In the genomic region with DNA sequence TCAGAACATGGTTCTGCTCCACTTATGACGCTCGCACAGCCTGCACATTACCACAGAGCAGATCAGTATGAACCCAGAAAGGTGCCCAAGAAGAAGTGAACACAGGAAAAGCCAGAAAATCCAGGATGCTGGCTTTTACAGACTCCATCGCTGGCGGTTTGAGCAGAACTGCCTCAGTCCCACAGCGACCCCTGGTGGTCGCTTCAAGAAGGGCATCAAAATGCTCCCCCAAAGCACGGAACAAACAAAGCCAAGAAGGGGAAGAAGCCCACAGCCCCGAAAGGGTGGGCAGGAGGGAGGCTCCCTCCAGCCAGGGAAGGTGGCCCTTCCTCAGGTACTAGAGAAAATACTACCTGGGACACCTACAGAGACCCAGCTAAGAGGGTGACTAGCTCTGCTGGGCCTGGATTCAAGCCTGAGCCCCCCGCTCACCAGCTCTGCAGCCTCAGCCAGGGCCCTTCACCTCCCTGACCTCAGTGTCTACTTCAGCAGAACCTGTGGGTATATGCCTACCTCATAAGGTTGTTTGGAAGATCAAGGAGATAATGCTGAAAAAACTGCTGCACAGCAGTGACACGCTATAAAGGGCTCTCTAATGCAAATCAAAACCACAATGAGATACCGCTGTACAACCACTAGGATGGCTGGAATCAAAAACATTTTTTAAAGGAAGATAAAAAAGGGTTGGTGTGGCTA, we compare ENCODE assay signal across 8 cellular contexts.
A peak's percentile ranks its signal among the peaks of the same experiment; 100 is the strongest.
DNase-seq lines count a peak whose midpoint lies in the region; ATAC-seq and TF ChIP-seq lines count a peak whose summit lies in the region.

No MANE protein-coding gene starts in this region.

- peaks cover 62% of the 10 kb centered on the region for H3K36me3 Mint-ChIP-seq in activated CD4-positive, alpha-beta memory T cell treated with anti-CD3 and anti-CD28 coated beads for 36 hours
- H3K36me3 Mint-ChIP-seq in immature natural killer cell = peaks cover 22 to 44% (median 42%) of the 10 kb centered on the region in 3 donors

- POLR2A ChIA-PET in AG04449 (lab: Yijun Ruan, JAX) = no interaction called here
- POLR2A ChIA-PET in activated CD4-positive, alpha-beta memory T cell treated with anti-CD3 and anti-CD28 coated beads for 36 hours (lab: Charles Lee) = no interaction called here

- H3K4me1 Mint-ChIP-seq in activated CD4-positive, alpha-beta memory T cell treated with anti-CD3 and anti-CD28 coated beads for 36 hours (ENCODE audit: low read depth) = peaks cover 42% of the 10 kb centered on the region
- H3K4me1 Mint-ChIP-seq in immature natural killer cell = peaks cover 33 to 42% of the 10 kb centered on the region in 2 donors

- no peaks in the 10 kb centered on the region for H3K27me3 Mint-ChIP-seq in activated CD4-positive, alpha-beta memory T cell treated with anti-CD3 and anti-CD28 coated beads for 36 hours
- peaks cover 10 to 15% (median 14%) of the 10 kb centered on the region in 3 donors for H3K27me3 Mint-ChIP-seq in immature natural killer cell (ENCODE audit: low read depth in 3 of 3)

- intact Hi-C loops in activated CD4-positive, alpha-beta memory T cell treated with anti-CD3 and anti-CD28 coated beads for 36 hours (cut with micrococcal nuclease) = no loop called here

- no peak overlapping the region for H3K4me3 Mint-ChIP-seq in activated CD4-positive, alpha-beta memory T cell treated with anti-CD3 and anti-CD28 coated beads for 36 hours
- H3K4me3 Mint-ChIP-seq in immature natural killer cell = peak overlapping the region in 2 of 5 donors; percentile 15 to 52

- H3K4me3 ChIP-seq in AG04449 (ENCODE audit: low read depth, low read length) (no peak overlapping the region), GM12875 (ENCODE audit: low read depth, low read length) (no peak overlapping the region)

- TF ChIP-seq CTCF in AG04449 (IDR thresholded peaks at IDR 0.05; ENCODE audit: insufficient read depth, low read length, missing control alignments) (peak; percentile 38), GM12875 (IDR thresholded peaks at IDR 0.05; ENCODE audit: borderline replicate concordance, insufficient read depth, low read depth, low read length) (peak; percentile 63; the same call in 1 of the 2 replicates)

- H3K9me3 Mint-ChIP-seq in activated CD4-positive, alpha-beta memory T cell treated with anti-CD3 and anti-CD28 coated beads for 36 hours = peaks cover 39% of the 10 kb centered on the region
- H3K9me3 Mint-ChIP-seq in immature natural killer cell = peaks cover 0 to 7% (median 0%) of the 10 kb centered on the region in 6 donors

- DNase-seq in AG04449 (ENCODE audit: low read depth, low spot score) = no peak
- DNase-seq in activated CD4-positive, alpha-beta memory T cell treated with anti-CD3 and anti-CD28 coated beads for 36 hours = peak; percentile 38
- DNase-seq in immature natural killer cell = peak in 1 of 3 donors; percentile 44
- no peak for DNase-seq in dedifferentiated amniotic fluid mesenchymal stem cell (ENCODE audit: extremely low spot score)
- no peak for DNase-seq in substantia nigra (lab: John Stamatoyannopoulos, UW)

- ATAC-seq in HG03565 (IDR thresholded peaks at IDR 0.05; ENCODE audit: unreplicated experiment) (no peak), HG03354 (IDR thresholded peaks at IDR 0.05; ENCODE audit: poor library complexity, severe bottlenecking, unreplicated experiment) (no peak)

- no peak overlapping the region for H3K27ac ChIP-seq in substantia nigra (ENCODE audit: low read depth, low read length, poor library complexity, severe bottlenecking)

- CTCF ChIA-PET in AG04449 (lab: Yijun Ruan, JAX) = no interaction called here
- CTCF ChIA-PET in activated CD4-positive, alpha-beta memory T cell treated with anti-CD3 and anti-CD28 coated beads for 36 hours (lab: Charles Lee) = interaction anchor here (1.0 to 1.4 kb wide), 2 partner anchors 19 to 21 kb away, joined by 3 to 4 read pairs; no protein-coding TSS in a partner anchor

- peak overlapping the region; percentile 45 for H3K27ac Mint-ChIP-seq in activated CD4-positive, alpha-beta memory T cell treated with anti-CD3 and anti-CD28 coated beads for 36 hours
- peak overlapping the region in 5 of 6 donors; percentile 77 to 86 (median 84) for H3K27ac Mint-ChIP-seq in immature natural killer cell
